In the genomic region with DNA sequence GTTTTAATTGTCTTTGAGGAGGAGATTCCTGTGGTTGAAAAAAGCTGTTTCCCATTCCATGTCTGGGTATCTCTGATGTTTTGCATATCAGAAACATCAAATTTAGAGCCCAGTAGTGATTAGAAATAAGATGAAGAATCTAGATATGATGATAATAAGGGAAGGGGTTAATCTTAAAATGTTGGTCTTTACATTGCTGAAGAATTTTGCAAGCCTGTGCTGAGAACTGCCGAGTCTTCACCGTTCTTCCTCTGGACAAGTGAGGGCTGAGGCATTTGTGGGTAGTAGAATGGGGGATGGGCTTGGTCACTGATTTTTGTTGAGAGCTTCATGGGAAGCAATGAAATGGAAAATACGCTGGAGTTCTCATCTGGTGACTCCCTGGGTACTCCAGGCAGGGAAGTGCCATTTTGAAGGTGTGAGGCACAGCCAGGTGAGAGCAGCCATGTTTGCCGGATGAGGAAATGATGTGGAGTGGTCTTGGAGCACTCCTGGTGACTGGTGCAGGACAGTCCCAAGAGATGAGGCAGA, we compare ENCODE assay signal across 1 cellular context.
TF ChIP-seq lines count a peak whose summit lies in the region.

No MANE protein-coding gene starts in this region.

TF ChIP-seq in A549, 52 proteins besides CTCF, POLR2A, EP300 and RAD21 (continued from another document):
- TF ChIP-seq HOXB5 (CRISPR knock-in tag; IDR thresholded peaks at IDR 0.05) (no peak), KDM1A (IDR thresholded peaks at IDR 0.05; ENCODE audit: low read depth) (no peak), MAZ (IDR thresholded peaks at IDR 0.05; ENCODE audit: borderline replicate concordance, low read depth, low read length) (no peak), ZFP36 (IDR thresholded peaks at IDR 0.05; ENCODE audit: borderline replicate concordance, partially characterized antibody) (no peak), KDM5A (IDR thresholded peaks at IDR 0.05) (no peak), CBX2 (IDR thresholded peaks at IDR 0.05; ENCODE audit: borderline replicate concordance, low read depth) (no peak), SREBF2 (IDR thresholded peaks at IDR 0.05) (no peak), EHF (CRISPR knock-in tag; IDR thresholded peaks at IDR 0.05) (no peak), RARB (CRISPR knock-in tag; IDR thresholded peaks at IDR 0.05) (no peak)
